22 cellular contexts compared by ENCODE assay signal in genomic region chr1:170261669-170262068, GRCh38.
A peak's percentile ranks its signal among the peaks of the same experiment; 100 is the strongest.
DNase-seq lines count a peak whose midpoint lies in the region; ATAC-seq and TF ChIP-seq lines count a peak whose summit lies in the region.
"Had no signal": no experiment of that assay in that cellular context is flagged by ENCODE, and none has a peak within 500 bp of the region (broad histone marks: within the 10 kb centered on the region; RNA-seq: fewer than 3 reads in every experiment).

No MANE protein-coding gene starts in this region.

- ATAC-seq in HG03457 (IDR thresholded peaks at IDR 0.05; ENCODE audit: unreplicated experiment) = no peak
- ATAC-seq: left colon, WTC11 had no signal

- DNase-seq in AG20443 (ENCODE audit: low spot score) (peak; percentile 67), M059J (ENCODE audit: low read depth) (peak; percentile 23), choroid plexus epithelial cell (ENCODE audit: low read depth) (peak; percentile 23), myocyte (ENCODE audit: low read depth) (peak; percentile 36), dedifferentiated amniotic fluid mesenchymal stem cell (ENCODE audit: extremely low spot score) (no peak)
- no peak for DNase-seq in effector CD4-positive, alpha-beta T cell
- no peak for DNase-seq in activated CD4-positive, alpha-beta T cell treated with anti-CD3 and anti-CD28 coated beads for 4 hours
- DNase-seq: activated CD4-positive, alpha-beta memory T cell treated with anti-CD3 and anti-CD28 coated beads, Interleukin-2, amount 10 ng/mL, durations not matched to agents 7 days and 5 days; activated naive CD4-positive, alpha-beta T cell treated with anti-CD3 and anti-CD28 coated beads, Interleukin-2, amount 10 ng/mL, durations not matched to agents 7 days and 5 days; activated T-cell treated with anti-CD3 and anti-CD28 coated beads, Interleukin-2, amount 50 U/mL, for 24 hours; COR-L47; H7; left colon; midbrain; NCI-H1436 treated with DMSO at 0.1 percent for 48 hours; NK-92 treated with Interleukin-12 subunit alpha and Interleukin-12 subunit beta, amount 100 ng/mL, for 24 hours; Peyer's patch had no signal

- H3K4me3 ChIP-seq in choroid plexus epithelial cell (ENCODE audit: low read depth, low read length) = no peak overlapping the region
- H3K4me3 ChIP-seq: ascending aorta, neural progenitor cell, Peyer's patch, thoracic aorta had no signal

- no peak for TF ChIP-seq CTCF in choroid plexus epithelial cell (conservative IDR thresholded peaks at IDR 0.05; ENCODE audit: low read depth, low read length)

Comparison
In these comparisons a context has a peak if more than half of its experiments do, and no peak if none do; other contexts are left out.
1. DNase-seq: peak in AG20443 (single experiment), M059J (single experiment), choroid plexus epithelial cell (single experiment) and myocyte (single experiment); none in dedifferentiated amniotic fluid mesenchymal stem cell (single experiment), effector CD4-positive, alpha-beta T cell (single experiment) and activated CD4-positive, alpha-beta T cell treated with anti-CD3 and anti-CD28 coated beads for 4 hours (0 of 2).